ENCODE assay signal across 1 cellular context in the genomic region with DNA sequence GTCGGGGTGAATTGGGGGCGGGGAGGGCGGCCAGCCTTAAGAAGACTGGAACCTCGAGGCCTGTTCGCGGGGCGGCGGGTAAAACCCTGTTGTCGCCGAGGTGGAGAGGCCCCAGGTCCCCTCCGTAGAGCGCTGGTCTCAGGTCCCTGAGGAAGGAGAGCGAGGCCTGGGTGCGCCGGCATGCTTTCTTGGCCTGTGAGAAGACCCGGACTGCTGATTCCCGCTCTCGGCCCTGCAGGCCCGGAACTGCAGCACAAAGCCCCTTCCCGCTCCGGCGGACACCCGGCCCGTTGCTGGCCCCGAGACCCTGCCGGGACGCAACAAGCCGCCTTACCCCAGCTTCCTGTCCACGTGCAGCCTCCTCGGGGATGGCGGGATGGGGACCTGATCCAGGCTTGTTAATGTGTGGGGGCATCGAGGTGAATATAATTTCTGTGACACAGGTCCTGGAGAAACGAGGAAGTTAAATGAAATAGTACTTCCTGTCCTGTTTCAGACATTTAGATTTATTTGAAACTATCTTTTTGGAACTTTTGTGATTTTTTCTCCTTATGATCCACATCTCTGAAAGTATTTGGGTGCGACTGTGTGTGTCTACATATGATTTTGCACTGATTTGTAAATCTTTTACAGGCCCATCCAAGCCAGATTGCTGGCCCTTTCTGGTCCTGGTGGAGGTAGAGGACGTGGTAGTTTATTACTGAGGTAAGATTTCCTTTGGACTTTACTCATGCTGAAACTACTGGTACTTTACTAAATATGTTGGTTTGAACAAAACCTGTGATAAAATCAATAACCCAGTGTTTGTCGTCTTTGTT.
TF ChIP-seq lines count a peak whose summit lies in the region.

No MANE protein-coding gene starts in this region.

TF ChIP-seq in HepG2, 621 proteins besides CTCF, POLR2A, EP300 and RAD21 (continued from another document and continues in another):
- TF ChIP-seq, protein P1, sequence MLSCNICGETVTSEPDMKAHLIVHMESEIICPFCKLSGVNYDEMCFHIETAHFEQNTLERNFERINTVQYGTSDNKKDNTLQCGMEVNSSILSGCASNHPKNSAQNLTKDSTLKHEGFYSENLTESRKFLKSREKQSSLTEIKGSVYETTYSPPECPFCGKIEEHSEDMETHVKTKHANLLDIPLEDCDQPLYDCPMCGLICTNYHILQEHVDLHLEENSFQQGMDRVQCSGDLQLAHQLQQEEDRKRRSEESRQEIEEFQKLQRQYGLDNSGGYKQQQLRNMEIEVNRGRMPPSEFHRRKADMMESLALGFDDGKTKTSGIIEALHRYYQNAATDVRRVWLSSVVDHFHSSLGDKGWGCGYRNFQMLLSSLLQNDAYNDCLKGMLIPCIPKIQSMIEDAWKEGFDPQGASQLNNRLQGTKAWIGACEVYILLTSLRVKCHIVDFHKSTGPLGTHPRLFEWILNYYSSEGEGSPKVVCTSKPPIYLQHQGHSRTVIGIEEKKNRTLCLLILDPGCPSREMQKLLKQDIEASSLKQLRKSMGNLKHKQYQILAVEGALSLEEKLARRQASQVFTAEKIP (CRISPR knock-in tag; IDR thresholded peaks at IDR 0.05; ENCODE audit: borderline replicate concordance), result no peak
- TF ChIP-seq, protein P2, sequence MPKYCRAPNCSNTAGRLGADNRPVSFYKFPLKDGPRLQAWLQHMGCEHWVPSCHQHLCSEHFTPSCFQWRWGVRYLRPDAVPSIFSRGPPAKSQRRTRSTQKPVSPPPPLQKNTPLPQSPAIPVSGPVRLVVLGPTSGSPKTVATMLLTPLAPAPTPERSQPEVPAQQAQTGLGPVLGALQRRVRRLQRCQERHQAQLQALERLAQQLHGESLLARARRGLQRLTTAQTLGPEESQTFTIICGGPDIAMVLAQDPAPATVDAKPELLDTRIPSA (CRISPR knock-in tag; IDR thresholded peaks at IDR 0.05; ENCODE audit: borderline replicate concordance), result peak; percentile 9; the same call in 1 of the 2 replicates
- TF ChIP-seq CEBPB (IDR thresholded peaks at IDR 0.05; ENCODE audit: borderline replicate concordance, low read depth, low read length) (no peak), ZZZ3 (CRISPR knock-in tag; IDR thresholded peaks at IDR 0.05; ENCODE audit: borderline replicate concordance) (no peak; the same call in 1 of the 2 replicates), CC2D1A (CRISPR knock-in tag; IDR thresholded peaks at IDR 0.05) (peak; percentile 74; the same call in 1 of the 2 replicates), MXI1 (IDR thresholded peaks at IDR 0.05; ENCODE audit: borderline replicate concordance, low read depth, low read length) (peak; percentile 75; the same call in 1 of the 3 replicates), ZNF235 (CRISPR knock-in tag; IDR thresholded peaks at IDR 0.05; ENCODE audit: borderline replicate concordance) (peak; percentile 86; the same call in 1 of the 2 replicates), NFE2L1 (CRISPR knock-in tag; IDR thresholded peaks at IDR 0.05; ENCODE audit: borderline replicate concordance) (peak; percentile 63; the same call in 1 of the 2 replicates), ZNF33B (CRISPR knock-in tag; IDR thresholded peaks at IDR 0.05) (peak; percentile 86), SSRP1 (CRISPR knock-in tag; IDR thresholded peaks at IDR 0.05) (peak; percentile 69; the same call in 1 of the 2 replicates), ZNF670 (CRISPR knock-in tag; IDR thresholded peaks at IDR 0.05; ENCODE audit: borderline replicate concordance) (peak; percentile 97), REL (CRISPR knock-in tag; conservative IDR thresholded peaks at IDR 0.05) (no peak), NKX3-1 (CRISPR knock-in tag; IDR thresholded peaks at IDR 0.05) (peak; percentile 43), ZNF501 (CRISPR knock-in tag; IDR thresholded peaks at IDR 0.05) (peak; percentile 67), GATA4 (IDR thresholded peaks at IDR 0.05; ENCODE audit: borderline replicate concordance, low read depth) (no peak), HOXD1 (CRISPR knock-in tag; IDR thresholded peaks at IDR 0.05) (peak; percentile 8; the same call in 1 of the 2 replicates), PAX8 (CRISPR knock-in tag; IDR thresholded peaks at IDR 0.05; ENCODE audit: borderline replicate concordance) (peak; percentile 79; the same call in 1 of the 2 replicates), ATF7-NPFF (CRISPR knock-in tag; IDR thresholded peaks at IDR 0.05; ENCODE audit: low read depth) (peak; percentile 76; the same call in 1 of the 2 replicates), ZNF709 (CRISPR knock-in tag; IDR thresholded peaks at IDR 0.05) (peak; percentile 95), NFYB (CRISPR knock-in tag; IDR thresholded peaks at IDR 0.05) (no peak), NONO (IDR thresholded peaks at IDR 0.05) (no peak), NONO (CRISPR knock-in tag; conservative IDR thresholded peaks at IDR 0.05) (no peak), SIN3A (IDR thresholded peaks at IDR 0.05; ENCODE audit: borderline replicate concordance, low read depth, low read length) (peak; percentile 89), ADNP (CRISPR knock-in tag; IDR thresholded peaks at IDR 0.05) (no peak), NCOR1 (IDR thresholded peaks at IDR 0.05; ENCODE audit: borderline replicate concordance, low read length) (peak; percentile 11; the same call in 1 of the 2 replicates), ZNF713 (CRISPR knock-in tag; IDR thresholded peaks at IDR 0.05) (peak; percentile 88; the same call in 1 of the 2 replicates), SNAI1 (CRISPR knock-in tag; IDR thresholded peaks at IDR 0.05; ENCODE audit: borderline replicate concordance) (peak; percentile 66; the same call in 1 of the 2 replicates), ZNF24 (IDR thresholded peaks at IDR 0.05) (peak; percentile 15; the same call in 1 of the 2 replicates), SKI (IDR thresholded peaks at IDR 0.05; ENCODE audit: partially characterized antibody) (no peak), ZMYM2 (CRISPR knock-in tag; IDR thresholded peaks at IDR 0.05) (no peak; the same call in 1 of the 2 replicates), ARNT (IDR thresholded peaks at IDR 0.05) (no peak), PHF8 (CRISPR knock-in tag; IDR thresholded peaks at IDR 0.05) (peak; percentile 86)
- TF ChIP-seq, protein P3, sequence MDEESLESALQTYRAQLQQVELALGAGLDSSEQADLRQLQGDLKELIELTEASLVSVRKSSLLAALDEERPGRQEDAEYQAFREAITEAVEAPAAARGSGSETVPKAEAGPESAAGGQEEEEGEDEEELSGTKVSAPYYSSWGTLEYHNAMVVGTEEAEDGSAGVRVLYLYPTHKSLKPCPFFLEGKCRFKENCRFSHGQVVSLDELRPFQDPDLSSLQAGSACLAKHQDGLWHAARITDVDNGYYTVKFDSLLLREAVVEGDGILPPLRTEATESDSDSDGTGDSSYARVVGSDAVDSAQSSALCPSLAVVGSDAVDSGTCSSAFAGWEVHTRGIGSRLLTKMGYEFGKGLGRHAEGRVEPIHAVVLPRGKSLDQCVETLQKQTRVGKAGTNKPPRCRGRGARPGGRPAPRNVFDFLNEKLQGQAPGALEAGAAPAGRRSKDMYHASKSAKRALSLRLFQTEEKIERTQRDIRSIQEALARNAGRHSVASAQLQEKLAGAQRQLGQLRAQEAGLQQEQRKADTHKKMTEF (CRISPR knock-in tag; IDR thresholded peaks at IDR 0.05), result peak; percentile 10; the same call in 1 of the 2 replicates
- TF ChIP-seq, protein P4, sequence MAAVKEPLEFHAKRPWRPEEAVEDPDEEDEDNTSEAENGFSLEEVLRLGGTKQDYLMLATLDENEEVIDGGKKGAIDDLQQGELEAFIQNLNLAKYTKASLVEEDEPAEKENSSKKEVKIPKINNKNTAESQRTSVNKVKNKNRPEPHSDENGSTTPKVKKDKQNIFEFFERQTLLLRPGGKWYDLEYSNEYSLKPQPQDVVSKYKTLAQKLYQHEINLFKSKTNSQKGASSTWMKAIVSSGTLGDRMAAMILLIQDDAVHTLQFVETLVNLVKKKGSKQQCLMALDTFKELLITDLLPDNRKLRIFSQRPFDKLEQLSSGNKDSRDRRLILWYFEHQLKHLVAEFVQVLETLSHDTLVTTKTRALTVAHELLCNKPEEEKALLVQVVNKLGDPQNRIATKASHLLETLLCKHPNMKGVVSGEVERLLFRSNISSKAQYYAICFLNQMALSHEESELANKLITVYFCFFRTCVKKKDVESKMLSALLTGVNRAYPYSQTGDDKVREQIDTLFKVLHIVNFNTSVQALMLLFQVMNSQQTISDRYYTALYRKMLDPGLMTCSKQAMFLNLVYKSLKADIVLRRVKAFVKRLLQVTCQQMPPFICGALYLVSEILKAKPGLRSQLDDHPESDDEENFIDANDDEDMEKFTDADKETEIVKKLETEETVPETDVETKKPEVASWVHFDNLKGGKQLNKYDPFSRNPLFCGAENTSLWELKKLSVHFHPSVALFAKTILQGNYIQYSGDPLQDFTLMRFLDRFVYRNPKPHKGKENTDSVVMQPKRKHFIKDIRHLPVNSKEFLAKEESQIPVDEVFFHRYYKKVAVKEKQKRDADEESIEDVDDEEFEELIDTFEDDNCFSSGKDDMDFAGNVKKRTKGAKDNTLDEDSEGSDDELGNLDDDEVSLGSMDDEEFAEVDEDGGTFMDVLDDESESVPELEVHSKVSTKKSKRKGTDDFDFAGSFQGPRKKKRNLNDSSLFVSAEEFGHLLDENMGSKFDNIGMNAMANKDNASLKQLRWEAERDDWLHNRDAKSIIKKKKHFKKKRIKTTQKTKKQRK (IDR thresholded peaks at IDR 0.05; ENCODE audit: low read length), result no peak
- TF ChIP-seq, protein P5, sequence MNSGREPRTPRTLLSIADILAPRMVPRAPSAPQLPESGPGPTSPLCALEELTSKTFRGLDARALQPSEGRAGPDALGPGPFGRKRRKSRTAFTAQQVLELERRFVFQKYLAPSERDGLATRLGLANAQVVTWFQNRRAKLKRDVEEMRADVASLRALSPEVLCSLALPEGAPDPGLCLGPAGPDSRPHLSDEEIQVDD (CRISPR knock-in tag; IDR thresholded peaks at IDR 0.05; ENCODE audit: borderline replicate concordance), result peak; percentile 83
- TF ChIP-seq, protein P6, sequence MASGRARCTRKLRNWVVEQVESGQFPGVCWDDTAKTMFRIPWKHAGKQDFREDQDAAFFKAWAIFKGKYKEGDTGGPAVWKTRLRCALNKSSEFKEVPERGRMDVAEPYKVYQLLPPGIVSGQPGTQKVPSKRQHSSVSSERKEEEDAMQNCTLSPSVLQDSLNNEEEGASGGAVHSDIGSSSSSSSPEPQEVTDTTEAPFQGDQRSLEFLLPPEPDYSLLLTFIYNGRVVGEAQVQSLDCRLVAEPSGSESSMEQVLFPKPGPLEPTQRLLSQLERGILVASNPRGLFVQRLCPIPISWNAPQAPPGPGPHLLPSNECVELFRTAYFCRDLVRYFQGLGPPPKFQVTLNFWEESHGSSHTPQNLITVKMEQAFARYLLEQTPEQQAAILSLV (CRISPR knock-in tag; IDR thresholded peaks at IDR 0.05; ENCODE audit: borderline replicate concordance), result peak; percentile 41; the same call in 1 of the 2 replicates
- TF ChIP-seq, protein P7, sequence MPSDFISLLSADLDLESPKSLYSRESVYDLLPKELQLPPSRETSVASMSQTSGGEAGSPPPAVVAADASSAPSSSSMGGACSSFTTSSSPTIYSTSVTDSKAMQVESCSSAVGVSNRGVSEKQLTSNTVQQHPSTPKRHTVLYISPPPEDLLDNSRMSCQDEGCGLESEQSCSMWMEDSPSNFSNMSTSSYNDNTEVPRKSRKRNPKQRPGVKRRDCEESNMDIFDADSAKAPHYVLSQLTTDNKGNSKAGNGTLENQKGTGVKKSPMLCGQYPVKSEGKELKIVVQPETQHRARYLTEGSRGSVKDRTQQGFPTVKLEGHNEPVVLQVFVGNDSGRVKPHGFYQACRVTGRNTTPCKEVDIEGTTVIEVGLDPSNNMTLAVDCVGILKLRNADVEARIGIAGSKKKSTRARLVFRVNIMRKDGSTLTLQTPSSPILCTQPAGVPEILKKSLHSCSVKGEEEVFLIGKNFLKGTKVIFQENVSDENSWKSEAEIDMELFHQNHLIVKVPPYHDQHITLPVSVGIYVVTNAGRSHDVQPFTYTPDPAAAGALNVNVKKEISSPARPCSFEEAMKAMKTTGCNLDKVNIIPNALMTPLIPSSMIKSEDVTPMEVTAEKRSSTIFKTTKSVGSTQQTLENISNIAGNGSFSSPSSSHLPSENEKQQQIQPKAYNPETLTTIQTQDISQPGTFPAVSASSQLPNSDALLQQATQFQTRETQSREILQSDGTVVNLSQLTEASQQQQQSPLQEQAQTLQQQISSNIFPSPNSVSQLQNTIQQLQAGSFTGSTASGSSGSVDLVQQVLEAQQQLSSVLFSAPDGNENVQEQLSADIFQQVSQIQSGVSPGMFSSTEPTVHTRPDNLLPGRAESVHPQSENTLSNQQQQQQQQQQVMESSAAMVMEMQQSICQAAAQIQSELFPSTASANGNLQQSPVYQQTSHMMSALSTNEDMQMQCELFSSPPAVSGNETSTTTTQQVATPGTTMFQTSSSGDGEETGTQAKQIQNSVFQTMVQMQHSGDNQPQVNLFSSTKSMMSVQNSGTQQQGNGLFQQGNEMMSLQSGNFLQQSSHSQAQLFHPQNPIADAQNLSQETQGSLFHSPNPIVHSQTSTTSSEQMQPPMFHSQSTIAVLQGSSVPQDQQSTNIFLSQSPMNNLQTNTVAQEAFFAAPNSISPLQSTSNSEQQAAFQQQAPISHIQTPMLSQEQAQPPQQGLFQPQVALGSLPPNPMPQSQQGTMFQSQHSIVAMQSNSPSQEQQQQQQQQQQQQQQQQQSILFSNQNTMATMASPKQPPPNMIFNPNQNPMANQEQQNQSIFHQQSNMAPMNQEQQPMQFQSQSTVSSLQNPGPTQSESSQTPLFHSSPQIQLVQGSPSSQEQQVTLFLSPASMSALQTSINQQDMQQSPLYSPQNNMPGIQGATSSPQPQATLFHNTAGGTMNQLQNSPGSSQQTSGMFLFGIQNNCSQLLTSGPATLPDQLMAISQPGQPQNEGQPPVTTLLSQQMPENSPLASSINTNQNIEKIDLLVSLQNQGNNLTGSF (CRISPR knock-in tag; IDR thresholded peaks at IDR 0.05), result peak; percentile 20; the same call in 1 of the 2 replicates
- TF ChIP-seq, protein P8, sequence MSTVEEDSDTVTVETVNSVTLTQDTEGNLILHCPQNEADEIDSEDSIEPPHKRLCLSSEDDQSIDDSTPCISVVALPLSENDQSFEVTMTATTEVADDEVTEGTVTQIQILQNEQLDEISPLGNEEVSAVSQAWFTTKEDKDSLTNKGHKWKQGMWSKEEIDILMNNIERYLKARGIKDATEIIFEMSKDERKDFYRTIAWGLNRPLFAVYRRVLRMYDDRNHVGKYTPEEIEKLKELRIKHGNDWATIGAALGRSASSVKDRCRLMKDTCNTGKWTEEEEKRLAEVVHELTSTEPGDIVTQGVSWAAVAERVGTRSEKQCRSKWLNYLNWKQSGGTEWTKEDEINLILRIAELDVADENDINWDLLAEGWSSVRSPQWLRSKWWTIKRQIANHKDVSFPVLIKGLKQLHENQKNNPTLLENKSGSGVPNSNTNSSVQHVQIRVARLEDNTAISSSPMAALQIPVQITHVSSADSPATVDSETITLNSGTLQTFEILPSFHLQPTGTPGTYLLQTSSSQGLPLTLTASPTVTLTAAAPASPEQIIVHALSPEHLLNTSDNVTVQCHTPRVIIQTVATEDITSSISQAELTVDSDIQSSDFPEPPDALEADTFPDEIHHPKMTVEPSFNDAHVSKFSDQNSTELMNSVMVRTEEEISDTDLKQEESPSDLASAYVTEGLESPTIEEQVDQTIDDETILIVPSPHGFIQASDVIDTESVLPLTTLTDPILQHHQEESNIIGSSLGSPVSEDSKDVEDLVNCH (CRISPR knock-in tag; IDR thresholded peaks at IDR 0.05), result no peak; the same call in 1 of the 2 replicates
- TF ChIP-seq, protein P9, sequence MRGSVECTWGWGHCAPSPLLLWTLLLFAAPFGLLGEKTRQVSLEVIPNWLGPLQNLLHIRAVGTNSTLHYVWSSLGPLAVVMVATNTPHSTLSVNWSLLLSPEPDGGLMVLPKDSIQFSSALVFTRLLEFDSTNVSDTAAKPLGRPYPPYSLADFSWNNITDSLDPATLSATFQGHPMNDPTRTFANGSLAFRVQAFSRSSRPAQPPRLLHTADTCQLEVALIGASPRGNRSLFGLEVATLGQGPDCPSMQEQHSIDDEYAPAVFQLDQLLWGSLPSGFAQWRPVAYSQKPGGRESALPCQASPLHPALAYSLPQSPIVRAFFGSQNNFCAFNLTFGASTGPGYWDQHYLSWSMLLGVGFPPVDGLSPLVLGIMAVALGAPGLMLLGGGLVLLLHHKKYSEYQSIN (CRISPR knock-in tag; IDR thresholded peaks at IDR 0.05; ENCODE audit: borderline replicate concordance), result no peak
